In the genomic region with DNA sequence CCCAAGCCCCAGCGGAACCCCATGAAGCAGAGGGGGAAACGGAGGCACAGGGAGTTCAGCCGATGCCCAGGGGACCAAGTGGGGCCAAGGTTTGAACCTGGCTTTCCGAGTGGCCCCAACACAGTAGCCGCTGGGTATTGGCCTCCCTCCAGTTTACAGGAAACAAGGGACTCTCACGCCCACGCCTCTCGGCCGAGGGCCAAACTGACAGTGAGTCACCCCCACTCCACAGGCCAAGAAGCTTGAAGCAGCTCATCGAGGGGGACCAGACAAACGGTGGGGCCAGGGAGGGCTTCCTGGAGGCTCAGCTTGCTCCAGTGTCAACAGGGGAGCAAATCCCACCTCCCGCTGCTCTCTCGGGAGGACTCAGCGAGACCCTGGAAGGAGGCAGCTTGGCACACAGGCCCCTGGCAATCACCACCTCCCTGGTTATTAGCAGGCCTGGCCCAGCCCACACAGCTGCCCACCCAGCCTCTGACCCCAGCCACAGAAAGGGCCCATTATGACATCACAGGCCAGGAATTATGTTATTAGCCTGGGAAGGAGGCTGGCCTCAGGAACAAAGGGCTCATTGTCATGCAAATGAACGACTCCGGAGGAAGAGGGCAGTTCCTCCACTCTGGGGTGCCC, we compare ENCODE assay signal across 8 cellular contexts. TPM values are rescaled to one million over a fixed set of nuclear protein-coding genes. Genes with fewer than 3 reads are reported as not detected.
DNase-seq lines count a peak whose midpoint lies in the region; ATAC-seq, FAIRE-seq and TF ChIP-seq lines count a peak whose summit lies in the region.

No MANE protein-coding gene starts in this region.

- H3K27ac Mint-ChIP-seq in CD8-positive, alpha-beta memory T cell, result no peak overlapping the region

- DNase-seq in CD8-positive, alpha-beta memory T cell, result no peak
- DNase-seq in NCI-H2196 (lab: John Stamatoyannopoulos, UW; ENCODE audit: unreplicated experiment), result peak; percentile 58
- peak; percentile 96 for DNase-seq in choroid plexus epithelial cell (ENCODE audit: low read depth)
- no peak for DNase-seq in keratinocyte (ENCODE audit: low read depth, low spot score)
- DNase-seq in spleen, result no peak
- DNase-seq in NCI-H526 treated with DMSO at 0.1 percent for 48 hours (lab: John Stamatoyannopoulos, UW), result no peak
- DNase-seq in stimulated activated naive CD4-positive, alpha-beta T cell treated with Interleukin-2 at 50 U/mL for 16 hours (lab: John Stamatoyannopoulos, UW), result no peak

- WGBS in spleen, 5 donors, result 40 to 64% (median 49%) methylated on average over 11 to 16 of the region's 16 CpGs

- no peak for TF ChIP-seq POLR2A in spleen (IDR thresholded peaks at IDR 0.05)

- CTCF ChIA-PET in CD8-positive, alpha-beta memory T cell (lab: Charles Lee), result no interaction called here

- POLR2A ChIA-PET in CD8-positive, alpha-beta memory T cell (lab: Charles Lee), result no interaction called here

- no peaks in the 10 kb centered on the region for H3K4me1 ChIP-seq in CD8-positive, alpha-beta memory T cell (ENCODE audit: insufficient read depth, low read length)
- peaks cover 67% of the 10 kb centered on the region for H3K4me1 ChIP-seq in keratinocyte (ENCODE audit: control insufficient read depth, extremely low read depth, insufficient read depth, low read length)
- peaks cover 34 to 100% (median 83%) of the 10 kb centered on the region in 6 donors for H3K4me1 ChIP-seq in spleen

- no peaks in the 10 kb centered on the region for H3K36me3 ChIP-seq in CD8-positive, alpha-beta memory T cell (ENCODE audit: insufficient read depth, low read length)
- H3K36me3 ChIP-seq in keratinocyte (ENCODE audit: control insufficient read depth in 2 of 2, extremely low read depth in 1 of 2, insufficient read depth in 2 of 2, low read length in 2 of 2), result peaks cover 0 to 10% of the 10 kb centered on the region in 2 experiments
- peaks cover 0 to 32% (median 0%) of the 10 kb centered on the region in 6 donors for H3K36me3 ChIP-seq in spleen

- TF ChIP-seq CTCF in choroid plexus epithelial cell (conservative IDR thresholded peaks at IDR 0.05; ENCODE audit: low read depth, low read length) (no peak), keratinocyte (optimal IDR thresholded peaks at IDR 0.05 in 1 of 3, IDR thresholded peaks at IDR 0.05 in 1 of 3, conservative IDR thresholded peaks at IDR 0.05 in 1 of 3; ENCODE audit: extremely low read depth in 1 of 3, insufficient read depth in 2 of 3, low read length in 3 of 3) (no peak), spleen (IDR thresholded peaks at IDR 0.05 in 8 of 11, conservative IDR thresholded peaks at IDR 0.05 in 3 of 11) (no peak)

- dilution Hi-C loops in keratinocyte (cut with MboI; ENCODE audit: extremely low pct_ligation_motif_present, low sequenced_read_pairs), result no loop called here

- peak overlapping the region; percentile 24 for H3K27ac ChIP-seq in CD8-positive, alpha-beta memory T cell (ENCODE audit: low read depth, low read length)
- H3K27ac ChIP-seq in keratinocyte (ENCODE audit: control insufficient read depth, insufficient read depth, low read length), result peak overlapping the region; percentile 80
- peak overlapping the region in 6 of 8 donors; percentile 34 to 68 (median 64) for H3K27ac ChIP-seq in spleen

- H3K79me2 ChIP-seq in keratinocyte (ENCODE audit: control insufficient read depth, insufficient read depth, low read length), result peaks cover 73% of the 10 kb centered on the region

- peak overlapping the region; percentile 71 for H3K9ac ChIP-seq in keratinocyte (ENCODE audit: control insufficient read depth, extremely low read depth, insufficient read depth, low read length)

- peak; percentile 92 for FAIRE-seq in keratinocyte (lab: Jason Lieb, UNC)

- H3K4me1 Mint-ChIP-seq in CD8-positive, alpha-beta memory T cell, result peaks cover 7 to 31% (median 19%) of the 10 kb centered on the region in 3 donors

- H3K27me3 ChIP-seq in CD8-positive, alpha-beta memory T cell (ENCODE audit: insufficient read depth, low read length, poor library complexity, severe bottlenecking), result no peaks in the 10 kb centered on the region
- H3K27me3 ChIP-seq in keratinocyte (ENCODE audit: control insufficient read depth, extremely low read depth, insufficient read depth, low read length), result no peaks in the 10 kb centered on the region
- no peaks in the 10 kb centered on the region for H3K27me3 ChIP-seq in spleen (replicated peaks in 1 of 7)

- peak overlapping the region; percentile 85 for H3K4me2 ChIP-seq in keratinocyte (ENCODE audit: control insufficient read depth, extremely low read depth, insufficient read depth, low read depth, low read length)

- intact Hi-C loops in spleen (cut with DNase I; ENCODE audit: low total_unique reads), result no loop called here

- H2AFZ ChIP-seq in keratinocyte (ENCODE audit: control insufficient read depth, low read length), result no peak overlapping the region

- H3K36me3 Mint-ChIP-seq in CD8-positive, alpha-beta memory T cell, result peaks cover 0 to 7% (median 3%) of the 10 kb centered on the region in 3 donors

- peaks cover 12% of the 10 kb centered on the region for H3K9me1 ChIP-seq in keratinocyte (ENCODE audit: control insufficient read depth, extremely low read depth, insufficient read depth, low read length)

- no peak overlapping the region for H3K4me3 ChIP-seq in CD8-positive, alpha-beta memory T cell (ENCODE audit: low read length)
- H3K4me3 ChIP-seq in choroid plexus epithelial cell (ENCODE audit: low read depth, low read length) (no peak overlapping the region), keratinocyte (ENCODE audit: control insufficient read depth in 2 of 3, extremely low read depth in 1 of 3, insufficient read depth in 2 of 3, low read depth in 1 of 3, low read length in 3 of 3) (peak overlapping the region in 2 of 3 experiments; percentile 38 to 51), spleen (no peak overlapping the region)

- peaks cover 16% of the 10 kb centered on the region for H4K20me1 ChIP-seq in keratinocyte (ENCODE audit: control insufficient read depth, extremely low read depth, insufficient read depth, low read length)

- no peaks in the 10 kb centered on the region for H3K27me3 Mint-ChIP-seq in CD8-positive, alpha-beta memory T cell

- H3K4me3 Mint-ChIP-seq in CD8-positive, alpha-beta memory T cell, result no peak overlapping the region

- H3K9me3 ChIP-seq in CD8-positive, alpha-beta memory T cell (ENCODE audit: low read length), result no peaks in the 10 kb centered on the region
- H3K9me3 ChIP-seq in keratinocyte (ENCODE audit: control insufficient read depth, low read depth, low read length) (no peaks in the 10 kb centered on the region), spleen (no peaks in the 10 kb centered on the region)

- ATAC-seq in HG03439 (IDR thresholded peaks at IDR 0.05; ENCODE audit: unreplicated experiment), result no peak

- H3K9me3 Mint-ChIP-seq in CD8-positive, alpha-beta memory T cell, result no peaks in the 10 kb centered on the region

RNA-seq across cellular contexts. Expression of a gene that starts 54.6 kb away (rescaled TPM):
- 10 to 100 TPM; 96.6 to 97.4 TPM for total RNA-seq in CD8-positive, alpha-beta memory T cell
- 16.7 TPM for polyA plus RNA-seq in CD8-positive, alpha-beta memory T cell
- polyA plus RNA-seq in keratinocyte, result 4.7 to 10.3 TPM (median 5.0 TPM) in 3 replicates
- polyA plus RNA-seq in keratinocyte (2011; ENCODE audit: low read depth), result 31.0 TPM
- 6.5 and 20.0 TPM in 2 replicates for polyA plus RNA-seq in keratinocyte (2011; cell fraction: cytosol; rRNA removed)
- polyA plus RNA-seq in keratinocyte (2011; cell fraction: nucleus; rRNA removed), result 43.3 and 69.5 TPM in 2 replicates
- polyA plus RNA-seq in keratinocyte (2012; ENCODE audit: low replicate concordance), result 35.3 and 75.7 TPM in 2 replicates
- polyA minus RNA-seq in keratinocyte, result 19.3 to 59.5 TPM (median 23.6 TPM) in 3 replicates
- polyA minus RNA-seq in keratinocyte (2011; cell fraction: cytosol; rRNA and poly(A)+ RNA removed), result 40.7 TPM
- 50.3 and 64.5 TPM in 2 replicates for polyA minus RNA-seq in keratinocyte (2011; cell fraction: nucleus; rRNA and poly(A)+ RNA removed)
- 100 to 1,000 TPM; 145 to 236 (median 174) TPM for total RNA-seq in spleen
- 10 to 100 TPM; 13.2 to 60.6 (median 17.2) TPM for polyA plus RNA-seq in spleen

Comparison
In these comparisons a context has a peak if more than half of its experiments do, and no peak if none do; other contexts are left out.
1. DNase-seq: peak in NCI-H2196 (single experiment) and choroid plexus epithelial cell (single experiment); none in CD8-positive, alpha-beta memory T cell (0 of 5), keratinocyte (single experiment), spleen (single experiment), NCI-H526 treated with DMSO at 0.1 percent for 48 hours (single experiment) and stimulated activated naive CD4-positive, alpha-beta T cell treated with Interleukin-2 at 50 U/mL for 16 hours (single experiment).
2. H3K27ac ChIP-seq: peak in every context shown above with its lines; median percentile 80 in keratinocyte; 64 in spleen; 24 in CD8-positive, alpha-beta memory T cell.
3. H3K4me3 ChIP-seq: peak in keratinocyte (2 of 3); none in CD8-positive, alpha-beta memory T cell (single experiment), choroid plexus epithelial cell (single experiment) and spleen (0 of 8).